Comparison of ENCODE assay signal across 26 cellular contexts in genomic region chr2:36807223-36807886, GRCh38.
DNase-seq lines count a peak whose midpoint lies in the region; ATAC-seq and TF ChIP-seq lines count a peak whose summit lies in the region.
"Had no signal": no experiment of that assay in that cellular context is flagged by ENCODE, and none has a peak within 500 bp of the region (broad histone marks: within the 10 kb centered on the region; RNA-seq: fewer than 3 reads in every experiment).

No MANE protein-coding gene starts in this region.

- no peak overlapping the region for H3K4me3 ChIP-seq in body of pancreas
- H3K4me3 ChIP-seq: esophagus muscularis mucosa, gastrocnemius medialis, right lobe of liver had no signal

- no peaks in the 10 kb centered on the region for H3K4me1 ChIP-seq in body of pancreas
- H3K4me1 ChIP-seq: esophagus muscularis mucosa, gastrocnemius medialis, right lobe of liver had no signal

- DNase-seq in natural killer cell (no peak), mucosa of gallbladder (ENCODE audit: low spot score) (peak; percentile 20), superior temporal gyrus (ENCODE audit: extremely low spot score) (no peak), body of pancreas (no peak), GM13977 (ENCODE audit: low spot score) (no peak)
- no peak for DNase-seq in natural killer cell treated with Interleukin-12 subunit alpha and Interleukin-12 subunit beta and Interleukin-15 and Interleukin-18, amount 100 ng/mL, for 72 hours (ENCODE audit: low spot score)
- DNase-seq in central memory CD8-positive, alpha-beta T cell (ENCODE audit: low spot score in 2 of 2), result no peak
- DNase-seq in activated T-cell treated with anti-CD3 and anti-CD28 coated beads, Interleukin-2, amount 50 U/mL, for 1 hour, result no peak
- DNase-seq: activated CD4-positive, alpha-beta T cell treated with anti-CD3 and anti-CD28 coated beads, Interleukin-2, amount 10 ng/mL, durations not matched to agents 7 days and 5 days; activated effector memory CD4-positive, alpha-beta T cell treated with anti-CD3 and anti-CD28 coated beads, Interleukin-2, amount 50 U/mL, for 16 hours; aorta; C1 segment of cervical spinal cord; dermis blood vessel endothelial cell; gastrocnemius medialis; H7; KBM-7; NCI-H1092 treated with DMSO at 0.1 percent for 48 hours; NCI-H187; posterior cingulate gyrus; right lobe of liver; stimulated activated CD4-positive, alpha-beta T cell treated with anti-CD3 and anti-CD28 coated beads, Interleukin-4, amount 100 ng/mL, for 1 hour; T-helper 9 cell; trophoblast cell had no signal

- in situ Hi-C loops in GM13977 (cut with MboI; ENCODE audit: low pct_unique_long_range_greater_than_20kb, low sequenced_read_pairs, unreplicated experiment), result no loop called here

- H3K4me1 Mint-ChIP-seq in natural killer cell, result peaks cover 35 to 50% of the 10 kb centered on the region in 2 donors
- H3K4me1 Mint-ChIP-seq in natural killer cell treated with Interleukin-12 subunit alpha and Interleukin-12 subunit beta and Interleukin-15 and Interleukin-18, amount 100 ng/mL, for 72 hours (ENCODE audit: low read depth in 2 of 2), result peaks cover 20 to 24% of the 10 kb centered on the region in 2 donors
- peaks cover 31% of the 10 kb centered on the region for H3K4me1 Mint-ChIP-seq in central memory CD8-positive, alpha-beta T cell
- H3K4me1 Mint-ChIP-seq: activated CD4-positive, alpha-beta T cell treated with anti-CD3 and anti-CD28 coated beads, Interleukin-2, amount 10 ng/mL, durations not matched to agents 7 days and 5 days had no signal

- no peak for TF ChIP-seq POLR2A in body of pancreas (IDR thresholded peaks at IDR 0.05)

- TF ChIP-seq CTCF in natural killer cell (IDR thresholded peaks at IDR 0.05) (no peak), body of pancreas (IDR thresholded peaks at IDR 0.05) (no peak), GM13977 (IDR thresholded peaks at IDR 0.05; ENCODE audit: extremely low read depth, insufficient read depth, missing control alignments) (no peak)

- WGBS in body of pancreas, 2 donors, result 69 to 72% methylated on average over 5 of the region's 5 CpGs

- H3K27ac Mint-ChIP-seq in natural killer cell, result peak overlapping the region in 1 of 2 donors; percentile 86
- peak overlapping the region in 1 of 2 donors; percentile 42 for H3K27ac Mint-ChIP-seq in natural killer cell treated with Interleukin-12 subunit alpha and Interleukin-12 subunit beta and Interleukin-15 and Interleukin-18, amount 100 ng/mL, for 72 hours
- H3K27ac Mint-ChIP-seq in central memory CD8-positive, alpha-beta T cell (ENCODE audit: low read depth), result no peak overlapping the region
- H3K27ac Mint-ChIP-seq: activated CD4-positive, alpha-beta T cell treated with anti-CD3 and anti-CD28 coated beads, Interleukin-2, amount 10 ng/mL, durations not matched to agents 7 days and 5 days; activated naive CD8-positive, alpha-beta T cell; WTC11 had no signal

- no peaks in the 10 kb centered on the region for H3K9me3 ChIP-seq in body of pancreas
- H3K9me3 ChIP-seq: gastrocnemius medialis, right lobe of liver had no signal

- H3K27ac ChIP-seq in body of pancreas, result no peak overlapping the region
- H3K27ac ChIP-seq: esophagus muscularis mucosa, gastrocnemius medialis, right lobe of liver had no signal

- H3K27me3 ChIP-seq in body of pancreas, result no peaks in the 10 kb centered on the region
- H3K27me3 ChIP-seq: gastrocnemius medialis, right lobe of liver had no signal

- no peaks in the 10 kb centered on the region for H3K36me3 ChIP-seq in body of pancreas (replicated peaks in 1 of 2; ENCODE audit: insufficient read depth in 1 of 2, low read depth in 2 of 2)
- H3K36me3 ChIP-seq: esophagus muscularis mucosa, gastrocnemius medialis, right lobe of liver had no signal

- intact Hi-C loops in natural killer cell (cut with micrococcal nuclease) (loop anchor here (10.0 kb wide), 1 partner anchor 277 kb away; the partner anchor contains the start of genes GPATCH11 and HEATR5B), body of pancreas (cut with DNase I) (no loop called here)

- H3K27me3 Mint-ChIP-seq in natural killer cell (ENCODE audit: low read depth in 2 of 2), result no peaks in the 10 kb centered on the region
- no peaks in the 10 kb centered on the region for H3K27me3 Mint-ChIP-seq in natural killer cell treated with Interleukin-12 subunit alpha and Interleukin-12 subunit beta and Interleukin-15 and Interleukin-18, amount 100 ng/mL, for 72 hours
- H3K27me3 Mint-ChIP-seq in central memory CD8-positive, alpha-beta T cell, result no peaks in the 10 kb centered on the region
- H3K27me3 Mint-ChIP-seq: activated CD4-positive, alpha-beta T cell treated with anti-CD3 and anti-CD28 coated beads, Interleukin-2, amount 10 ng/mL, durations not matched to agents 7 days and 5 days; activated naive CD8-positive, alpha-beta T cell had no signal

- no peaks in the 10 kb centered on the region for H3K36me3 Mint-ChIP-seq in natural killer cell
- no peaks in the 10 kb centered on the region for H3K36me3 Mint-ChIP-seq in natural killer cell treated with Interleukin-12 subunit alpha and Interleukin-12 subunit beta and Interleukin-15 and Interleukin-18, amount 100 ng/mL, for 72 hours
- H3K36me3 Mint-ChIP-seq in central memory CD8-positive, alpha-beta T cell (ENCODE audit: insufficient read depth), result no peaks in the 10 kb centered on the region
- H3K36me3 Mint-ChIP-seq: activated naive CD8-positive, alpha-beta T cell; WTC11 had no signal

- ATAC-seq in natural killer cell (no peak), body of pancreas (no peak)
- no peak for ATAC-seq in natural killer cell treated with Interleukin-12 subunit alpha and Interleukin-12 subunit beta and Interleukin-15 and Interleukin-18, amount 100 ng/mL, for 72 hours
- no peak for ATAC-seq in central memory CD8-positive, alpha-beta T cell (replicated peaks; ENCODE audit: extremely low read depth, poor library complexity, severe bottlenecking)
- ATAC-seq: gastrocnemius medialis, right lobe of liver, WTC11 had no signal

- H3K4me3 Mint-ChIP-seq in natural killer cell, result peak overlapping the region; percentile 22
- H3K4me3 Mint-ChIP-seq in natural killer cell treated with Interleukin-12 subunit alpha and Interleukin-12 subunit beta and Interleukin-15 and Interleukin-18, amount 100 ng/mL, for 72 hours, result no peak overlapping the region
- peak overlapping the region; percentile 5 for H3K4me3 Mint-ChIP-seq in central memory CD8-positive, alpha-beta T cell
- H3K4me3 Mint-ChIP-seq: activated CD4-positive, alpha-beta T cell treated with anti-CD3 and anti-CD28 coated beads, Interleukin-2, amount 10 ng/mL, durations not matched to agents 7 days and 5 days; activated naive CD8-positive, alpha-beta T cell; WTC11 had no signal

- no peaks in the 10 kb centered on the region for H3K9me3 Mint-ChIP-seq in natural killer cell
- no peaks in the 10 kb centered on the region for H3K9me3 Mint-ChIP-seq in natural killer cell treated with Interleukin-12 subunit alpha and Interleukin-12 subunit beta and Interleukin-15 and Interleukin-18, amount 100 ng/mL, for 72 hours
- no peaks in the 10 kb centered on the region for H3K9me3 Mint-ChIP-seq in central memory CD8-positive, alpha-beta T cell
- H3K9me3 Mint-ChIP-seq: activated CD4-positive, alpha-beta T cell treated with anti-CD3 and anti-CD28 coated beads, Interleukin-2, amount 10 ng/mL, durations not matched to agents 7 days and 5 days had no signal
